Comparison of ENCODE assay signal across 8 cellular contexts in the genomic region with DNA sequence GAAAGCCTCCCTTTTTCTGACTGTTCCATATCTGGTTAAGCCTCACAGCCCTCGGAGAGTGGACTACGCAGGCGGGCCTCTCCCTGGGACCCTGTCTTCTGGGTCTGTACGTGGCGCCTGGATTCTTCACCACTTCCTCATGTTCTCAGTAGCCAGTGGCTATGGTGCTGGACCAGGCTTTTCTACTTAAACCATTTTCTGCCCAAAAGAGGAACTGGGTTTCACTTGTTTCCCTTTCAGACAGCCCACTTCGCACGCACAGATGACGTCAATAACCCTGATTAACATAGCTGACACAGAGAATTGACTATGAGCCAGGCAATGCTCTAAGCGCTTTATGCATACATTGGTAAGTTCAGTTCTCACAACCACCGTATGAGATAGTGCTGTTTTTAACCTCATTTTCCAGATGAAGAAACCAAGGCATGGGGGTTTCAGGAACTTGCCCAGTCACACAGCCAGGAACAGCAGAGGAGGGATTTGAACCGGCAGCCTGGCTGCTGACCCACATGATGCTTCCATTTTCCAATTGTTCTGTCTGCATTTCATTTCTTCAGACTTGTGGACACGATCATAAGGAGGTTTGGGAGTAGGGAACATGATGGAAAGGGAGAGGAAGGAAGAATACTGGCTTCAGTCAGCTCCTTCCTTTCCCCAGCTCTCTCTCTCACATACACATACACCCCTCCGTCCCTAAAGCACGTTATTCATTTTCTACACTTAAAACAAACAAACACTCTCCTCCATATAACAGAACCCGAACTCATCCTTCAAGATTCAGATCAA. TPM values are rescaled to one million over a fixed set of nuclear protein-coding genes. Genes with fewer than 3 reads are reported as not detected.
DNase-seq lines count a peak whose midpoint lies in the region; ATAC-seq and TF ChIP-seq lines count a peak whose summit lies in the region.

No MANE protein-coding gene starts in this region.

- H3K27me3 ChIP-seq in WERI-Rb-1 (ENCODE audit: insufficient read depth, low read depth, severe bottlenecking): no peaks in the 10 kb centered on the region

- H3K9me3 ChIP-seq in T-helper 17 cell (ENCODE audit: control insufficient read depth, low read length, poor library complexity, severe bottlenecking): no peaks in the 10 kb centered on the region
- H3K9me3 ChIP-seq in WERI-Rb-1 (ENCODE audit: severe bottlenecking): no peaks in the 10 kb centered on the region

- no peak overlapping the region for H3K27ac ChIP-seq in WERI-Rb-1

- H3K4me3 ChIP-seq in WERI-Rb-1 (ENCODE audit: low read depth, low read length): no peak overlapping the region

- no peaks in the 10 kb centered on the region for H3K36me3 ChIP-seq in WERI-Rb-1

- H3K36me3 Mint-ChIP-seq in T-helper 17 cell (ENCODE audit: low read depth) (peaks cover 2% of the 10 kb centered on the region), immature natural killer cell (peaks cover 0 to 3% (median 0%) of the 10 kb centered on the region in 3 donors), WTC11 (no peaks in the 10 kb centered on the region)

- TF ChIP-seq CTCF in WERI-Rb-1 (IDR thresholded peaks at IDR 0.05; ENCODE audit: low read depth, low read length): no peak
- TF ChIP-seq CTCF in WTC11 (IDR thresholded peaks at IDR 0.05): no peak

- POLR2A ChIA-PET in WTC11 (lab: Charles Lee): interaction anchor here (0.6 kb wide), 1 partner anchor 192 kb away, joined by 8 read pairs; no protein-coding TSS in a partner anchor

- H3K27ac Mint-ChIP-seq in T-helper 17 cell (peak overlapping the region; percentile 29), immature natural killer cell (peak overlapping the region in 5 of 6 donors; percentile 4 to 79 (median 50)), WTC11 (no peak overlapping the region)

- no peaks in the 10 kb centered on the region for H3K9me3 Mint-ChIP-seq in immature natural killer cell
- H3K9me3 Mint-ChIP-seq in WTC11: no peaks in the 10 kb centered on the region

- H3K4me1 Mint-ChIP-seq in T-helper 17 cell (no peaks in the 10 kb centered on the region), immature natural killer cell (peaks cover 4 to 8% of the 10 kb centered on the region in 2 donors), WTC11 (peaks cover 14% of the 10 kb centered on the region)

- CTCF ChIA-PET in WTC11 (lab: Charles Lee): interaction anchor here (2.6 kb wide), 1 partner anchor 48 kb away, joined by 10 read pairs; no protein-coding TSS in a partner anchor

- DNase-seq in stimulated activated CD4-positive, alpha-beta T cell treated with anti-CD3 and anti-CD28 coated beads, Interleukin-1b, Interleukin-23, amount 100 ng/mL, for 48 hours: peak; percentile 10
- no peak for DNase-seq in stimulated activated CD4-positive, alpha-beta T cell treated with anti-CD3 and anti-CD28 coated beads, Interleukin-4, amount 100 ng/mL, for 24 hours
- DNase-seq in T-helper 17 cell: no peak
- DNase-seq in immature natural killer cell: peak; percentile 35 to 54 (median 42)
- no peak for DNase-seq in NK-92 treated with Interleukin-12 subunit alpha and Interleukin-12 subunit beta, amount 100 ng/mL, for 24 hours (lab: John Stamatoyannopoulos, UW)
- no peak for DNase-seq in WERI-Rb-1
- no peak for DNase-seq in WTC11 (ENCODE audit: low spot score)

- ATAC-seq in HG03097 (IDR thresholded peaks at IDR 0.05; ENCODE audit: low FRiP score, unreplicated experiment): peak; percentile 75
- peak; percentile 85 for ATAC-seq in T-helper 17 cell
- no peak for ATAC-seq in WTC11

- no peak overlapping the region for H3K4me3 Mint-ChIP-seq in T-helper 17 cell
- peak overlapping the region in 2 of 5 donors; percentile 6 to 28 for H3K4me3 Mint-ChIP-seq in immature natural killer cell
- no peak overlapping the region for H3K4me3 Mint-ChIP-seq in WTC11

- H3K27me3 Mint-ChIP-seq in T-helper 17 cell (no peaks in the 10 kb centered on the region), immature natural killer cell (ENCODE audit: low read depth in 3 of 3) (peaks cover 0 to 7% (median 0%) of the 10 kb centered on the region in 3 donors), WTC11 (ENCODE audit: low read depth) (no peaks in the 10 kb centered on the region)

TF ChIP-seq in WTC11, 78 proteins besides CTCF, POLR2A, EP300 and RAD21:
- no peak for TF ChIP-seq GABPB1 (CRISPR knock-in tag; IDR thresholded peaks at IDR 0.05)
- TF ChIP-seq, protein P1, sequence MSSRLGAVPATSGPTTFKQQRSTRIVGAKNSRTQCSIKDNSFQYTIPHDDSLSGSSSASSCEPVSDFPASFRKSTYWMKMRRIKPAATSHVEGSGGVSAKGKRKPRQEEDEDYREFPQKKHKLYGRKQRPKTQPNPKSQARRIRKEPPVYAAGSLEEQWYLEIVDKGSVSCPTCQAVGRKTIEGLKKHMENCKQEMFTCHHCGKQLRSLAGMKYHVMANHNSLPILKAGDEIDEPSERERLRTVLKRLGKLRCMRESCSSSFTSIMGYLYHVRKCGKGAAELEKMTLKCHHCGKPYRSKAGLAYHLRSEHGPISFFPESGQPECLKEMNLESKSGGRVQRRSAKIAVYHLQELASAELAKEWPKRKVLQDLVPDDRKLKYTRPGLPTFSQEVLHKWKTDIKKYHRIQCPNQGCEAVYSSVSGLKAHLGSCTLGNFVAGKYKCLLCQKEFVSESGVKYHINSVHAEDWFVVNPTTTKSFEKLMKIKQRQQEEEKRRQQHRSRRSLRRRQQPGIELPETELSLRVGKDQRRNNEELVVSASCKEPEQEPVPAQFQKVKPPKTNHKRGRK (CRISPR knock-in tag; IDR thresholded peaks at IDR 0.05; ENCODE audit: borderline replicate concordance): no peak
- no peak for TF ChIP-seq SMAD4 (CRISPR knock-in tag; IDR thresholded peaks at IDR 0.05)
- TF ChIP-seq, protein P2, sequence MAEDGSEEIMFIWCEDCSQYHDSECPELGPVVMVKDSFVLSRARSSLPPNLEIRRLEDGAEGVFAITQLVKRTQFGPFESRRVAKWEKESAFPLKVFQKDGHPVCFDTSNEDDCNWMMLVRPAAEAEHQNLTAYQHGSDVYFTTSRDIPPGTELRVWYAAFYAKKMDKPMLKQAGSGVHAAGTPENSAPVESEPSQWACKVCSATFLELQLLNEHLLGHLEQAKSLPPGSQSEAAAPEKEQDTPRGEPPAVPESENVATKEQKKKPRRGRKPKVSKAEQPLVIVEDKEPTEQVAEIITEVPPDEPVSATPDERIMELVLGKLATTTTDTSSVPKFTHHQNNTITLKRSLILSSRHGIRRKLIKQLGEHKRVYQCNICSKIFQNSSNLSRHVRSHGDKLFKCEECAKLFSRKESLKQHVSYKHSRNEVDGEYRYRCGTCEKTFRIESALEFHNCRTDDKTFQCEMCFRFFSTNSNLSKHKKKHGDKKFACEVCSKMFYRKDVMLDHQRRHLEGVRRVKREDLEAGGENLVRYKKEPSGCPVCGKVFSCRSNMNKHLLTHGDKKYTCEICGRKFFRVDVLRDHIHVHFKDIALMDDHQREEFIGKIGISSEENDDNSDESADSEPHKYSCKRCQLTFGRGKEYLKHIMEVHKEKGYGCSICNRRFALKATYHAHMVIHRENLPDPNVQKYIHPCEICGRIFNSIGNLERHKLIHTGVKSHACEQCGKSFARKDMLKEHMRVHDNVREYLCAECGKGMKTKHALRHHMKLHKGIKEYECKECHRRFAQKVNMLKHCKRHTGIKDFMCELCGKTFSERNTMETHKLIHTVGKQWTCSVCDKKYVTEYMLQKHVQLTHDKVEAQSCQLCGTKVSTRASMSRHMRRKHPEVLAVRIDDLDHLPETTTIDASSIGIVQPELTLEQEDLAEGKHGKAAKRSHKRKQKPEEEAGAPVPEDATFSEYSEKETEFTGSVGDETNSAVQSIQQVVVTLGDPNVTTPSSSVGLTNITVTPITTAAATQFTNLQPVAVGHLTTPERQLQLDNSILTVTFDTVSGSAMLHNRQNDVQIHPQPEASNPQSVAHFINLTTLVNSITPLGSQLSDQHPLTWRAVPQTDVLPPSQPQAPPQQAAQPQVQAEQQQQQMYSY (CRISPR knock-in tag; IDR thresholded peaks at IDR 0.05): no peak
- TF ChIP-seq, protein P3, sequence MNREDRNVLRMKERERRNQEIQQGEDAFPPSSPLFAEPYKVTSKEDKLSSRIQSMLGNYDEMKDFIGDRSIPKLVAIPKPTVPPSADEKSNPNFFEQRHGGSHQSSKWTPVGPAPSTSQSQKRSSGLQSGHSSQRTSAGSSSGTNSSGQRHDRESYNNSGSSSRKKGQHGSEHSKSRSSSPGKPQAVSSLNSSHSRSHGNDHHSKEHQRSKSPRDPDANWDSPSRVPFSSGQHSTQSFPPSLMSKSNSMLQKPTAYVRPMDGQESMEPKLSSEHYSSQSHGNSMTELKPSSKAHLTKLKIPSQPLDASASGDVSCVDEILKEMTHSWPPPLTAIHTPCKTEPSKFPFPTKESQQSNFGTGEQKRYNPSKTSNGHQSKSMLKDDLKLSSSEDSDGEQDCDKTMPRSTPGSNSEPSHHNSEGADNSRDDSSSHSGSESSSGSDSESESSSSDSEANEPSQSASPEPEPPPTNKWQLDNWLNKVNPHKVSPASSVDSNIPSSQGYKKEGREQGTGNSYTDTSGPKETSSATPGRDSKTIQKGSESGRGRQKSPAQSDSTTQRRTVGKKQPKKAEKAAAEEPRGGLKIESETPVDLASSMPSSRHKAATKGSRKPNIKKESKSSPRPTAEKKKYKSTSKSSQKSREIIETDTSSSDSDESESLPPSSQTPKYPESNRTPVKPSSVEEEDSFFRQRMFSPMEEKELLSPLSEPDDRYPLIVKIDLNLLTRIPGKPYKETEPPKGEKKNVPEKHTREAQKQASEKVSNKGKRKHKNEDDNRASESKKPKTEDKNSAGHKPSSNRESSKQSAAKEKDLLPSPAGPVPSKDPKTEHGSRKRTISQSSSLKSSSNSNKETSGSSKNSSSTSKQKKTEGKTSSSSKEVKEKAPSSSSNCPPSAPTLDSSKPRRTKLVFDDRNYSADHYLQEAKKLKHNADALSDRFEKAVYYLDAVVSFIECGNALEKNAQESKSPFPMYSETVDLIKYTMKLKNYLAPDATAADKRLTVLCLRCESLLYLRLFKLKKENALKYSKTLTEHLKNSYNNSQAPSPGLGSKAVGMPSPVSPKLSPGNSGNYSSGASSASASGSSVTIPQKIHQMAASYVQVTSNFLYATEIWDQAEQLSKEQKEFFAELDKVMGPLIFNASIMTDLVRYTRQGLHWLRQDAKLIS (CRISPR knock-in tag; IDR thresholded peaks at IDR 0.05; ENCODE audit: borderline replicate concordance): no peak
- TF ChIP-seq ZNF232 (CRISPR knock-in tag; IDR thresholded peaks at IDR 0.05): no peak
- no peak for TF ChIP-seq FOXP1 (CRISPR knock-in tag; IDR thresholded peaks at IDR 0.05; ENCODE audit: borderline replicate concordance)
- TF ChIP-seq OVOL2 (CRISPR knock-in tag; IDR thresholded peaks at IDR 0.05; ENCODE audit: borderline replicate concordance): no peak
- TF ChIP-seq ZNF263 (CRISPR knock-in tag; IDR thresholded peaks at IDR 0.05; ENCODE audit: low read depth): no peak

RNA-seq across cellular contexts. Expression of a gene that starts 41.7 kb away (rescaled TPM):
- 1 to 10 TPM in 1 of 2 donors, under 1 TPM in 1; 0.92 to 3.2 TPM for total RNA-seq in T-helper 17 cell
- polyA plus RNA-seq in immature natural killer cell: 1 to 10 TPM in 1 of 3 donors, under 1 TPM in 1, not detected in 1; 0.72 to 1.2 TPM
- 0.35 to 0.64 TPM (median 0.53 TPM) in 3 replicates for total RNA-seq in WTC11 (2021)

Comparison
In these comparisons a context has a peak if more than half of its experiments do, and no peak if none do; other contexts are left out.
1. DNase-seq: peak in stimulated activated CD4-positive, alpha-beta T cell treated with anti-CD3 and anti-CD28 coated beads, Interleukin-1b, Interleukin-23, amount 100 ng/mL, for 48 hours (single experiment) and immature natural killer cell (3 of 3); none in stimulated activated CD4-positive, alpha-beta T cell treated with anti-CD3 and anti-CD28 coated beads, Interleukin-4, amount 100 ng/mL, for 24 hours (single experiment), T-helper 17 cell (0 of 3), NK-92 treated with Interleukin-12 subunit alpha and Interleukin-12 subunit beta, amount 100 ng/mL, for 24 hours (single experiment), WERI-Rb-1 (single experiment) and WTC11 (single experiment).